21 cellular contexts compared by ENCODE assay signal in genomic region chr17:69854381-69854780, GRCh38.
"Had no signal": no experiment of that assay in that cellular context is flagged by ENCODE, and none has a peak within 500 bp of the region (broad histone marks: within the 10 kb centered on the region; RNA-seq: fewer than 3 reads in every experiment).

No MANE protein-coding gene starts in this region.

- ATAC-seq: gastroesophageal sphincter; left colon; natural killer cell treated with Interleukin-12 subunit alpha and Interleukin-12 subunit beta and Interleukin-15 and Interleukin-18, amount 100 ng/mL, for 72 hours; stimulated activated effector memory CD8-positive, alpha-beta T cell treated with anti-CD3 and anti-CD28 coated beads, Interleukin-12 subunit alpha, Interleukin-12 subunit beta, amount 100 ng/mL, for 72 hours had no signal

- H3K4me3 Mint-ChIP-seq: activated naive CD4-positive, alpha-beta T cell treated with anti-CD3 and anti-CD28 coated beads for 36 hours; brain; central memory CD8-positive, alpha-beta T cell; natural killer cell treated with Interleukin-12 subunit alpha and Interleukin-12 subunit beta and Interleukin-15 and Interleukin-18, amount 100 ng/mL, for 72 hours; stimulated activated effector memory CD8-positive, alpha-beta T cell treated with anti-CD3 and anti-CD28 coated beads, Interleukin-12 subunit alpha, Interleukin-12 subunit beta, amount 100 ng/mL, for 72 hours had no signal

- H3K4me1 Mint-ChIP-seq: central memory CD8-positive, alpha-beta T cell; stimulated activated effector memory CD8-positive, alpha-beta T cell treated with anti-CD3 and anti-CD28 coated beads, Interleukin-12 subunit alpha, Interleukin-12 subunit beta, amount 100 ng/mL, for 72 hours had no signal

- H3K27me3 Mint-ChIP-seq: central memory CD8-positive, alpha-beta T cell; natural killer cell treated with Interleukin-12 subunit alpha and Interleukin-12 subunit beta and Interleukin-15 and Interleukin-18, amount 100 ng/mL, for 72 hours had no signal

- H3K36me3 Mint-ChIP-seq: stimulated activated effector memory CD8-positive, alpha-beta T cell treated with anti-CD3 and anti-CD28 coated beads, Interleukin-12 subunit alpha, Interleukin-12 subunit beta, amount 100 ng/mL, for 72 hours had no signal

- H3K36me3 ChIP-seq: gastroesophageal sphincter, thoracic aorta had no signal

- H3K27me3 ChIP-seq: gastroesophageal sphincter had no signal

- H3K9ac ChIP-seq: SK-N-SH had no signal

- H3K4me3 ChIP-seq: gastroesophageal sphincter, thoracic aorta had no signal

- DNase-seq: activated CD4-positive, alpha-beta T cell treated with anti-CD3 and anti-CD28 coated beads for 1 hour; activated CD4-positive, alpha-beta T cell treated with anti-CD3 and anti-CD28 coated beads, Interleukin-2, amount 50 U/mL, for 4 hours; activated naive CD4-positive, alpha-beta T cell treated with anti-CD3 and anti-CD28 coated beads for 36 hours; activated T-cell treated with anti-CD3 and anti-CD28 coated beads for 4 hours; dermis blood vessel endothelial cell; left colon; mammary epithelial cell; occipital lobe; SK-N-SH; T-helper 1 cell; T1000 had no signal

- H3K27ac Mint-ChIP-seq: activated naive CD4-positive, alpha-beta T cell treated with anti-CD3 and anti-CD28 coated beads for 36 hours; activated T-helper 2 cell treated with anti-CD3 and anti-CD28 coated beads, Interferon-gamma antibody, Interleukin-2, Interleukin-4, amounts not matched to agents 10 μg/mL and 5 μg/mL and 100 μg/mL, durations not matched to agents 14 hours and 24 hours and 36 hours; natural killer cell treated with Interleukin-12 subunit alpha and Interleukin-12 subunit beta and Interleukin-15 and Interleukin-18, amount 100 ng/mL, for 72 hours; stimulated activated effector memory CD8-positive, alpha-beta T cell treated with anti-CD3 and anti-CD28 coated beads, Interleukin-12 subunit alpha, Interleukin-12 subunit beta, amount 100 ng/mL, for 72 hours had no signal

- FAIRE-seq: islet of Langerhans, urothelium cell line had no signal

- H3K4me2 ChIP-seq: SK-N-SH had no signal

- H3K27ac ChIP-seq: gastroesophageal sphincter, thoracic aorta, VCaP had no signal
